32 cellular contexts compared by ENCODE assay signal in the genomic region with DNA sequence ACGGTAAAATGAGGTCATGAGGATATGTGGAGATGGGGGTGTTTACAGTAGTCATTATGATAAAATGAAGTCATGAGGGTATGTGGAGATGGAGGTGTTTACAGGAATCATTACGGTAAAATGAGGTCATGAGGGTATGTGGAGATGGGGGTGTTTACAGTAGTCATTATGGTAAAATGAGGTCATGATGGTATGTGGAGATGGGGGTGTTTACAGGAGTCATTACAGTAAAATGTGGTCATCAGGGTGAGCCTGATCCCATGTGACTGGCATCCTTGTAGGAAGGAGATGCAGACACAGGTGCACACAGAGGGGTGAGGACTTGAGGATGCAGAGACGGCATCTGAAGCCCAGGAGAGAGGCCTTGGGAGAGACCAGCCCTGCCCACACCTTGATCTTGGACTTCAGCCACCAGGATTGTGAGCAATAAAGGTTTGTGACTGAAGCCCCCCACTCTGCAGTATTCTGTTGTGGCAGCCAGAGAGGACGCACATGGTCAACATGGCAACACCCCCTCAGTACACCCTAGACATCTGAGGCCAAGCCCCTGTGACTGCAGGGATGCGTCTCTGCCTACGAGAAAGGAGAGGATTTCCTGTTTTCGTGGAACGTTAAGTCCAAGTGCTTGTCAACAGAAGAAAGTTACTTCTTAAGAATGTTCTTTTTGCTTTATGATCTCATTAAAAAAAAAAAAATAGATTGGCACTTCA.
DNase-seq lines count a peak whose midpoint lies in the region; ATAC-seq and TF ChIP-seq lines count a peak whose summit lies in the region.
"Had no signal": no experiment of that assay in that cellular context is flagged by ENCODE, and none has a peak within 500 bp of the region (broad histone marks: within the 10 kb centered on the region; RNA-seq: fewer than 3 reads in every experiment).

No MANE protein-coding gene starts in this region.

- H3K4me3 ChIP-seq in naive thymus-derived CD4-positive, alpha-beta T cell (ENCODE audit: low read length): no peak overlapping the region
- H3K4me3 ChIP-seq: gastrocnemius medialis, HAP-1, skin epidermis, testis, uterus had no signal

- no peaks in the 10 kb centered on the region for H3K9me3 ChIP-seq in CD4-positive, alpha-beta T cell (ENCODE audit: control insufficient read depth, low read length)
- peaks cover 0 to 18% (median 8%) of the 10 kb centered on the region in 3 experiments for H3K9me3 ChIP-seq in naive thymus-derived CD4-positive, alpha-beta T cell (ENCODE audit: control insufficient read depth in 2 of 3, low read length in 3 of 3)
- H3K9me3 ChIP-seq: gastrocnemius medialis, HAP-1, testis, uterus had no signal

- peaks cover 0 to 19% of the 10 kb centered on the region in 2 donors for H3K4me1 ChIP-seq in naive thymus-derived CD4-positive, alpha-beta T cell (ENCODE audit: control insufficient read depth in 2 of 2, insufficient read depth in 2 of 2, low read length in 2 of 2)
- H3K4me1 ChIP-seq: gastrocnemius medialis, HAP-1, uterus had no signal

- peak overlapping the region; percentile 16 for H3K27ac ChIP-seq in CD4-positive, alpha-beta T cell (ENCODE audit: low read depth, low read length)
- H3K27ac ChIP-seq in naive thymus-derived CD4-positive, alpha-beta T cell (ENCODE audit: low read depth, low read length): peak overlapping the region; percentile 56
- H3K27ac ChIP-seq: gastrocnemius medialis, HL-60, skin epidermis, testis, uterus had no signal

- intact Hi-C loops in CD4-positive, alpha-beta T cell (cut with DNase I, micrococcal nuclease): no loop called here
- intact Hi-C loops in naive thymus-derived CD4-positive, alpha-beta T cell (cut with micrococcal nuclease): no loop called here

- H3K4me1 Mint-ChIP-seq in CD4-positive, alpha-beta T cell (ENCODE audit: low read depth): peaks cover 7% of the 10 kb centered on the region
- peaks cover 0 to 4% (median 0%) of the 10 kb centered on the region in 3 donors for H3K4me1 Mint-ChIP-seq in T-cell
- H3K4me1 Mint-ChIP-seq in naive thymus-derived CD4-positive, alpha-beta T cell: peaks cover under 1 to 10% (median 6%) of the 10 kb centered on the region in 7 donors
- H3K4me1 Mint-ChIP-seq: immature natural killer cell; naive B cell; stimulated activated naive B cell treated with anti-CD40 and anti-IgM and Interleukin-4, amounts not matched to agents 10 μg/mL and 1 μg/mL and 100 μg/mL, for 72 hours had no signal

- H3K27ac Mint-ChIP-seq in CD4-positive, alpha-beta T cell: no peak overlapping the region
- H3K27ac Mint-ChIP-seq in T-cell: no peak overlapping the region
- peak overlapping the region in 1 of 9 donors; percentile 14 for H3K27ac Mint-ChIP-seq in naive thymus-derived CD4-positive, alpha-beta T cell
- H3K27ac Mint-ChIP-seq: immature natural killer cell; stimulated activated naive B cell treated with anti-CD40 and anti-IgM and Interleukin-4, amounts not matched to agents 10 μg/mL and 1 μg/mL and 100 μg/mL, for 72 hours had no signal

- POLR2A ChIA-PET in CD4-positive, alpha-beta T cell (lab: Charles Lee): no interaction called here
- POLR2A ChIA-PET in T-cell (lab: Charles Lee): no interaction called here
- POLR2A ChIA-PET in naive thymus-derived CD4-positive, alpha-beta T cell (lab: Charles Lee): interaction anchor here (0.8 kb wide), 1 partner anchor 53 kb away, joined by 4 read pairs; no protein-coding TSS in a partner anchor

- H3K27me3 ChIP-seq in CD4-positive, alpha-beta T cell (ENCODE audit: control insufficient read depth, insufficient read depth, low read length): no peaks in the 10 kb centered on the region
- H3K27me3 ChIP-seq in naive thymus-derived CD4-positive, alpha-beta T cell (ENCODE audit: control insufficient read depth in 2 of 2, insufficient read depth in 2 of 2, low read length in 2 of 2): no peaks in the 10 kb centered on the region
- H3K27me3 ChIP-seq: gastrocnemius medialis, testis, uterus had no signal

- H3K9me3 Mint-ChIP-seq in CD4-positive, alpha-beta T cell: no peaks in the 10 kb centered on the region
- peaks cover 4 to 5% (median 5%) of the 10 kb centered on the region in 3 donors for H3K9me3 Mint-ChIP-seq in T-cell
- H3K9me3 Mint-ChIP-seq in naive thymus-derived CD4-positive, alpha-beta T cell: peaks cover 0 to 16% (median 2%) of the 10 kb centered on the region in 11 donors

- H3K27me3 Mint-ChIP-seq in CD4-positive, alpha-beta T cell: no peaks in the 10 kb centered on the region
- no peaks in the 10 kb centered on the region for H3K27me3 Mint-ChIP-seq in T-cell
- H3K27me3 Mint-ChIP-seq in naive thymus-derived CD4-positive, alpha-beta T cell: no peaks in the 10 kb centered on the region
- H3K27me3 Mint-ChIP-seq: naive B cell had no signal

- H3K36me3 Mint-ChIP-seq in CD4-positive, alpha-beta T cell (ENCODE audit: low read depth): no peaks in the 10 kb centered on the region
- no peaks in the 10 kb centered on the region for H3K36me3 Mint-ChIP-seq in T-cell
- peaks cover 0 to 6% (median 0%) of the 10 kb centered on the region in 5 donors for H3K36me3 Mint-ChIP-seq in naive thymus-derived CD4-positive, alpha-beta T cell
- H3K36me3 Mint-ChIP-seq: immature natural killer cell; naive B cell; stimulated activated naive B cell treated with anti-CD40 and anti-IgM and Interleukin-4, amounts not matched to agents 10 μg/mL and 1 μg/mL and 100 μg/mL, for 72 hours had no signal

- no peaks in the 10 kb centered on the region for H3K36me3 ChIP-seq in naive thymus-derived CD4-positive, alpha-beta T cell (ENCODE audit: control insufficient read depth in 2 of 3, insufficient read depth in 3 of 3, low read length in 3 of 3)
- H3K36me3 ChIP-seq: gastrocnemius medialis, HAP-1, uterus had no signal

- peak; percentile 26 for DNase-seq in activated CD4-positive, alpha-beta T cell treated with anti-CD3 and anti-CD28 coated beads for 48 hours
- DNase-seq in activated CD4-positive, alpha-beta T cell treated with anti-CD3 and anti-CD28 coated beads for 1 hour: no peak
- DNase-seq in CD4-positive, alpha-beta T cell: peak in 1 of 10 experiments; percentile 28
- peak in 22 of 34 experiments; percentile 7 to 79 (median 34) for DNase-seq in T-cell
- peak in 7 of 9 donors; percentile 45 to 77 (median 57) for DNase-seq in naive thymus-derived CD4-positive, alpha-beta T cell
- DNase-seq in NOMO-1 treated with dmso at 0.1 percent for 144 hours (lab: John Stamatoyannopoulos, UW; ENCODE audit: unreplicated experiment): no peak
- DNase-seq in HuH-7 (ENCODE audit: low spot score): no peak
- DNase-seq in NCI-H226: no peak
- DNase-seq: activated CD4-positive, alpha-beta T cell treated with anti-CD3 and anti-CD28 coated beads for 4 hours; activated gamma-delta T cell; C1 segment of cervical spinal cord; caudate nucleus; dermis blood vessel endothelial cell; gastrocnemius medialis; hippocampal formation; immature natural killer cell; mesenchymal stem cell; naive B cell; NCI-H1092; NCI-H1930; NCI-H345; NCI-H82; occipital lobe; PC-3; SHP77 treated with DMSO at 0.1 percent for 48 hours; stimulated activated CD4-positive, alpha-beta T cell treated with anti-CD3 and anti-CD28 coated beads, Interleukin-2, amount 100 ng/mL, for 48 hours; stimulated activated naive B cell treated with anti-CD40 and anti-IgM and Interleukin-4, amounts not matched to agents 10 μg/mL and 1 μg/mL and 100 μg/mL, for 72 hours; testis; uterus had no signal

- CTCF ChIA-PET in CD4-positive, alpha-beta T cell (lab: Charles Lee): no interaction called here
- CTCF ChIA-PET in T-cell (lab: Charles Lee): no interaction called here
- CTCF ChIA-PET in naive thymus-derived CD4-positive, alpha-beta T cell (lab: Charles Lee): interaction anchor here (0.7 kb wide), 1 partner anchor 23 kb away, joined by 4 read pairs; no protein-coding TSS in a partner anchor

- peak overlapping the region; percentile 40 for H3K4me3 Mint-ChIP-seq in CD4-positive, alpha-beta T cell
- H3K4me3 Mint-ChIP-seq in T-cell: no peak overlapping the region
- H3K4me3 Mint-ChIP-seq in naive thymus-derived CD4-positive, alpha-beta T cell: peak overlapping the region in 5 of 10 donors; percentile 2 to 60 (median 34)
- H3K4me3 Mint-ChIP-seq: immature natural killer cell; naive B cell; stimulated activated naive B cell treated with anti-CD40 and anti-IgM and Interleukin-4, amounts not matched to agents 10 μg/mL and 1 μg/mL and 100 μg/mL, for 72 hours had no signal

- no peak for TF ChIP-seq CTCF in CD4-positive, alpha-beta T cell (IDR thresholded peaks at IDR 0.05)

- ATAC-seq in CD4-positive, alpha-beta T cell (ENCODE audit: poor library complexity): peak; percentile 77
- ATAC-seq in T-cell (replicated peaks in 1 of 4): peak; percentile 50 to 83 (median 65)
- ATAC-seq in naive thymus-derived CD4-positive, alpha-beta T cell: peak; percentile 78
- ATAC-seq: gastrocnemius medialis; PC-3; stimulated activated naive B cell treated with anti-CD40 and anti-IgM and Interleukin-4, amounts not matched to agents 10 μg/mL and 1 μg/mL and 100 μg/mL, for 72 hours had no signal

Comparison
In these comparisons a context has a peak if more than half of its experiments do, and no peak if none do; other contexts are left out.
1. DNase-seq: peak in activated CD4-positive, alpha-beta T cell treated with anti-CD3 and anti-CD28 coated beads for 48 hours (single experiment), T-cell (22 of 34) and naive thymus-derived CD4-positive, alpha-beta T cell (7 of 9); none in activated CD4-positive, alpha-beta T cell treated with anti-CD3 and anti-CD28 coated beads for 1 hour (single experiment), NOMO-1 treated with dmso at 0.1 percent for 144 hours (single experiment), HuH-7 (single experiment) and NCI-H226 (single experiment).
2. Peak in every context shown above with its lines, with median percentiles within 50 percentile points of each other: ATAC-seq.